22 cellular contexts compared by ENCODE assay signal in the genomic region with DNA sequence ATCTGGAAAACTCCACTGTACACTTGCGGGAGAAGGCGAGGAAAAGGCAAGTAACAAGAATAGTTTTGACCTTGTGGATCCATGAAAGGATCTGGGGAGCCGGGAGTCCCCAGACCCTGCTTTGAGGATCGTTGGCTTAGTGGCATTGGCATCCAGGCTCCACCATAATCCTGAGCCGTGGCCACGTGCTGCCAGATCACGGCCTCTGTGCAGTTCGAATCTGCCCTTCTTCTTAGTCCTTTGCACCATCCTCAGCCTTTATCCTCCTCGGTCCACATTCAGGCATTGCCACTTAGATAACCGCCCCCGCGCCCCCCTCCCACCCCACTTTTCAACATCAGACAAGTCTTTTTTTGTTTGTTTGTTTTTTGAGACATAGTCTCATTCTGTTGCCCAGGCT.
"Had no signal": no experiment of that assay in that cellular context is flagged by ENCODE, and none has a peak within 500 bp of the region (broad histone marks: within the 10 kb centered on the region; RNA-seq: fewer than 3 reads in every experiment).

No MANE protein-coding gene starts in this region.

- H3K4me1 ChIP-seq: adrenal gland had no signal

- H3K36me3 ChIP-seq: adrenal gland, MG63 had no signal

- H3K4me3 Mint-ChIP-seq: activated CD8-positive, alpha-beta T cell treated with anti-CD3 and anti-CD28 coated beads, Interleukin-2, amount 10 ng/mL, durations not matched to agents 7 days and 5 days; activated naive CD8-positive, alpha-beta T cell treated with anti-CD3 and anti-CD28 coated beads, Interleukin-2, amount 10 ng/mL, durations not matched to agents 7 days and 5 days; T-helper 1 cell treated with Interleukin-12 subunit alpha and Interleukin-12 subunit beta and Interleukin-4 antibody, amounts not matched to agents 30 μg/mL and 1 μg/mL, for 36 hours had no signal

- H3K9me3 ChIP-seq: adrenal gland, MG63 had no signal

- H3K9me3 Mint-ChIP-seq: activated naive CD8-positive, alpha-beta T cell treated with anti-CD3 and anti-CD28 coated beads, Interleukin-2, amount 10 ng/mL, durations not matched to agents 7 days and 5 days; T-helper 1 cell treated with Interleukin-12 subunit alpha and Interleukin-12 subunit beta and Interleukin-4 antibody, amounts not matched to agents 30 μg/mL and 1 μg/mL, for 36 hours had no signal

- DNase-seq: activated CD4-positive, alpha-beta T cell treated with anti-CD3 and anti-CD28 coated beads for 48 hours; activated CD4-positive, alpha-beta T cell treated with anti-CD3 and anti-CD28 coated beads, Interleukin-2, amount 50 U/mL, for 4 hours; activated CD4-positive, CD25-positive, alpha-beta regulatory T cell treated with anti-CD3 and anti-CD28 coated beads, Interleukin-2, amount 50 U/mL, for 72 hours; activated CD8-positive, alpha-beta memory T cell treated with anti-CD3 and anti-CD28 coated beads, Interleukin-2, amount 50 U/mL, for 48 hours; activated CD8-positive, alpha-beta T cell treated with anti-CD3 and anti-CD28 coated beads, Interleukin-2, amount 10 ng/mL, durations not matched to agents 7 days and 5 days; activated naive CD4-positive, alpha-beta T cell treated with anti-CD3 and anti-CD28 coated beads, Interleukin-2, amount 50 U/mL, for 16 hours; activated naive CD8-positive, alpha-beta T cell treated with anti-CD3 and anti-CD28 coated beads, Interleukin-2, amount 10 ng/mL, durations not matched to agents 7 days and 5 days; activated T-cell treated with anti-CD3 and anti-CD28 coated beads, Interleukin-2, amount 50 U/mL, for 1 hour; adrenal gland; anterior cingulate cortex; central memory CD4-positive, alpha-beta T cell; MG63; NCI-H1105; NCI-H1436; NCI-H1694 treated with DMSO at 0.1 percent for 48 hours; NCI-H2029 treated with DMSO at 0.1 percent for 48 hours; NCI-H510A treated with DMSO at 0.1 percent for 48 hours; NCI-H69; NK-92 treated with Interleukin-12 subunit alpha and Interleukin-12 subunit beta, amount 100 ng/mL, for 24 hours; PC-3; SHP77 treated with DMSO at 0.1 percent for 48 hours had no signal

- H3K27me3 ChIP-seq: adrenal gland, MG63 had no signal

- ATAC-seq: activated CD8-positive, alpha-beta T cell treated with anti-CD3 and anti-CD28 coated beads, Interleukin-2, amount 10 ng/mL, durations not matched to agents 7 days and 5 days; PC-3 had no signal

- H3K27me3 Mint-ChIP-seq: activated naive CD8-positive, alpha-beta T cell treated with anti-CD3 and anti-CD28 coated beads, Interleukin-2, amount 10 ng/mL, durations not matched to agents 7 days and 5 days had no signal

- H3K27ac Mint-ChIP-seq: activated CD8-positive, alpha-beta T cell treated with anti-CD3 and anti-CD28 coated beads, Interleukin-2, amount 10 ng/mL, durations not matched to agents 7 days and 5 days; activated naive CD8-positive, alpha-beta T cell treated with anti-CD3 and anti-CD28 coated beads, Interleukin-2, amount 10 ng/mL, durations not matched to agents 7 days and 5 days; T-helper 1 cell treated with Interleukin-12 subunit alpha and Interleukin-12 subunit beta and Interleukin-4 antibody, amounts not matched to agents 30 μg/mL and 1 μg/mL, for 36 hours had no signal

- H3K27ac ChIP-seq: adrenal gland had no signal

- H3K4me3 ChIP-seq: adrenal gland, MG63 had no signal
